In the genomic region with DNA sequence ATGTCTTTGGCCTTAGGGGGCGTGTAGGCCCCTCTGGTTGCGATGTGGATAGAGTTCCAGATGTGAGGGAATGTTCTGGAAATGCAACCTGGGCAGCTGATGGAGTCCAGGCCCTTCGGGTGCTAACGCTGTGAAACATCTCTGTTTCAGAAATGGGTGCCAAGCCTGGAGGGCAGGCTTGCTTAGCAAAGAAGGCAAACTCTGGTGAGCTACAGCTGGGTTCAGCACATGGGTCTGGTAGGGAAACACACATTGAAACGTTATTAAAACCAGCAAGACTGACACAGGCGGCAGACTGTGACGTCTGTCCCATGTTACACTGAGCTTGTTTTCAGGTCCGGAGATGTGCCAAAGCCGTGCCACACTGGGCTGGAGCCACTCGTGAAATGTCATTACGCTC, we compare ENCODE assay signal across 1 cellular context.
TF ChIP-seq lines count a peak whose summit lies in the region.

No MANE protein-coding gene starts in this region.

TF ChIP-seq in SK-N-SH, 30 proteins besides CTCF, POLR2A, EP300 and RAD21 (continued from another document):
- TF ChIP-seq REST (IDR thresholded peaks at IDR 0.05; ENCODE audit: low read depth, low read length) (no peak), ZBTB33 (IDR thresholded peaks at IDR 0.05; ENCODE audit: borderline replicate concordance, low read depth) (no peak), FOXJ3 (CRISPR knock-in tag; IDR thresholded peaks at IDR 0.05) (no peak), TAF1 (IDR thresholded peaks at IDR 0.05; ENCODE audit: borderline replicate concordance, low read depth, low read length) (no peak), GABPA (IDR thresholded peaks at IDR 0.05; ENCODE audit: low read depth) (no peak), RFX5 (IDR thresholded peaks at IDR 0.05; ENCODE audit: low read length) (no peak), YY1 (IDR thresholded peaks at IDR 0.05; ENCODE audit: low read depth) (no peak), ELF1 (IDR thresholded peaks at IDR 0.05) (no peak), MEF2A (IDR thresholded peaks at IDR 0.05; ENCODE audit: borderline replicate concordance, low read depth) (no peak), NRF1 (IDR thresholded peaks at IDR 0.05; ENCODE audit: low read depth, low read length) (no peak)
- TF ChIP-seq, protein P1, sequence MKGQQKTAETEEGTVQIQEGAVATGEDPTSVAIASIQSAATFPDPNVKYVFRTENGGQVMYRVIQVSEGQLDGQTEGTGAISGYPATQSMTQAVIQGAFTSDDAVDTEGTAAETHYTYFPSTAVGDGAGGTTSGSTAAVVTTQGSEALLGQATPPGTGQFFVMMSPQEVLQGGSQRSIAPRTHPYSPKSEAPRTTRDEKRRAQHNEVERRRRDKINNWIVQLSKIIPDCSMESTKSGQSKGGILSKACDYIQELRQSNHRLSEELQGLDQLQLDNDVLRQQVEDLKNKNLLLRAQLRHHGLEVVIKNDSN (IDR thresholded peaks at IDR 0.05; ENCODE audit: borderline replicate concordance, low read depth): no peak
